32 cellular contexts compared by ENCODE assay signal in the genomic region with DNA sequence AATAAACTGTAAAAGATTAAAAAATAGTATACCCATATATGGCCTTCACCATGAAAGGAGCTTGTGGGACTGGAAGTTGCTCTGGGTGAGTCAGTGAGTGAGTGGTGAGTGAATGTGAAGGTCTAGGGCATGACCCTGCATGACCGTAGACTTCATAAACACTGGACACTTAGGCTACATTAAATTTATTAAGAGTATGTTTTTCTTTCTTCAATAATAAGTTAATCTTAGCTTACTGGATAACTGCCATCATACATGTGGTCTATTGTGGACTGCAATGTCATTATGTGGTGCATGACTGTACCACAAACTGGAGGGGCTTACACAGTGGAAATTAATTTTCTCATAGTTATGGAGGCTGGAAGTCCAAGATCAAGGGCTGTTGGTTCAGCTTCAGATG. TPM values are rescaled to one million over a fixed set of nuclear protein-coding genes. Genes with fewer than 3 reads are reported as not detected.
DNase-seq lines count a peak whose midpoint lies in the region; ATAC-seq and TF ChIP-seq lines count a peak whose summit lies in the region.
"Had no signal": no experiment of that assay in that cellular context is flagged by ENCODE, and none has a peak within 500 bp of the region (broad histone marks: within the 10 kb centered on the region; RNA-seq: fewer than 3 reads in every experiment).

No MANE protein-coding gene starts in this region.

- H3K36me3 ChIP-seq in MG63 = no peaks in the 10 kb centered on the region
- H3K36me3 ChIP-seq: HAP-1, heart right ventricle, spleen had no signal

- ATAC-seq in HG03095 (IDR thresholded peaks at IDR 0.05; ENCODE audit: unreplicated experiment) = no peak
- ATAC-seq: activated naive CD8-positive, alpha-beta T cell treated with anti-CD3 and anti-CD28 coated beads, Interleukin-2, amount 50 U/mL, for 24 hours; foreskin keratinocyte; heart right ventricle; mucosa of descending colon; right cardiac atrium had no signal

- H3K9me3 ChIP-seq in MG63 = 0 out of 2 replicates have a peak, but pooled peaks cover 2% of the 10 kb centered on the region
- H3K9me3 ChIP-seq: HAP-1, heart right ventricle, mucosa of descending colon, spleen had no signal

- DNase-seq in ELR (ENCODE audit: low read depth) (peak; percentile 31), MG63 (peak; percentile 56), fibroblast of the aortic adventitia (ENCODE audit: low read depth) (peak; percentile 9), stromal cell of bone marrow (ENCODE audit: low read depth) (peak; percentile 55), NCI-H446 treated with DMSO at 0.1 percent for 48 hours (lab: John Stamatoyannopoulos, UW) (no peak)
- no peak for DNase-seq in activated CD8-positive, alpha-beta memory T cell treated with anti-CD3 and anti-CD28 coated beads for 24 hours
- DNase-seq: activated naive CD8-positive, alpha-beta T cell treated with anti-CD3 and anti-CD28 coated beads, Interleukin-2, amount 50 U/mL, for 24 hours; CD4-positive, alpha-beta memory T cell; foreskin keratinocyte; GDM1; heart right ventricle; KBM-7; mucosa of descending colon; NCI-H1417 treated with DMSO at 0.1 percent for 48 hours; NCI-H2081; NCI-H226; NCI-H748 treated with DMSO at 0.1 percent for 48 hours; nephron progenitor cell; right cardiac atrium; stimulated activated CD4-positive, alpha-beta T cell treated with anti-CD3 and anti-CD28 coated beads, Interleukin-2, amount 100 ng/mL, for 48 hours; substantia nigra had no signal

- no peak for TF ChIP-seq CTCF in fibroblast of the aortic adventitia (IDR thresholded peaks at IDR 0.05; ENCODE audit: insufficient read depth, low read length)

- H3K27me3 ChIP-seq in MG63 = no peaks in the 10 kb centered on the region

- H3K4me3 ChIP-seq in MG63 (no peak overlapping the region), fibroblast of the aortic adventitia (ENCODE audit: low read depth, low read length) (no peak overlapping the region)
- H3K4me3 ChIP-seq: dorsolateral prefrontal cortex, HAP-1, heart right ventricle, lung, mucosa of descending colon, spleen had no signal

RNA-seq across cellular contexts. Expression of a gene that starts 40.9 kb away (rescaled TPM):
- total RNA-seq in MG63 (2014; rRNA removed; shearing (Covaris generic); ENCODE audit: low replicate concordance) = not detected in 2 replicates
- total RNA-seq in fibroblast of the aortic adventitia (ENCODE audit: low replicate concordance) = not detected in 2 replicates
- total RNA-seq: activated CD8-positive, alpha-beta memory T cell treated with anti-CD3 and anti-CD28 coated beads for 36 hours; CD4-positive, alpha-beta memory T cell; cerebellum; dorsolateral prefrontal cortex; foreskin keratinocyte; heart right ventricle; HT1080; kidney epithelial cell; lung; mucosa of descending colon; osteocyte; right cardiac atrium; spleen; T-helper 2 cell treated with Interferon-gamma antibody and Interleukin-4, amounts not matched to agents 100 ng/mL and 5 ng/mL, for 36 hours had no signal

Comparison
In these comparisons a context has a peak if more than half of its experiments do, and no peak if none do; other contexts are left out.
1. DNase-seq: peak in ELR (single experiment), MG63 (single experiment), fibroblast of the aortic adventitia (single experiment) and stromal cell of bone marrow (single experiment); none in NCI-H446 treated with DMSO at 0.1 percent for 48 hours (single experiment) and activated CD8-positive, alpha-beta memory T cell treated with anti-CD3 and anti-CD28 coated beads for 24 hours (single experiment).